1 cellular context compared by ENCODE assay signal in genomic region chr19:18020212-18021067, GRCh38.
TF ChIP-seq lines count a peak whose summit lies in the region.

No MANE protein-coding gene starts in this region.

TF ChIP-seq in HepG2, 621 proteins besides CTCF, POLR2A, EP300 and RAD21 (continued from another document):
- TF ChIP-seq RBM22 (optimal IDR thresholded peaks at IDR 0.05; ENCODE audit: low read length) (no peak), ZNF839 (CRISPR knock-in tag; IDR thresholded peaks at IDR 0.05; ENCODE audit: borderline replicate concordance) (no peak), JUNB (CRISPR knock-in tag; IDR thresholded peaks at IDR 0.05; ENCODE audit: borderline replicate concordance) (no peak), HNRNPL (IDR thresholded peaks at IDR 0.05; ENCODE audit: low read depth, low read length) (peak; percentile 69; the same call in 1 of the 2 replicates), HDAC1 (CRISPR knock-in tag; IDR thresholded peaks at IDR 0.05) (no peak), ZBTB10 (CRISPR knock-in tag; IDR thresholded peaks at IDR 0.05; ENCODE audit: borderline replicate concordance) (no peak; the same call in 1 of the 2 replicates), ZNF687 (CRISPR knock-in tag; IDR thresholded peaks at IDR 0.05) (peak; percentile 28), TERF1 (CRISPR knock-in tag; IDR thresholded peaks at IDR 0.05) (no peak), NFE2L2 (IDR thresholded peaks at IDR 0.05; ENCODE audit: low read length) (no peak), RBM39 (IDR thresholded peaks at IDR 0.05; ENCODE audit: low read depth, low read length, poor library complexity, severe bottlenecking) (no peak), TOE1 (CRISPR knock-in tag; IDR thresholded peaks at IDR 0.05) (no peak), TFAP4 (IDR thresholded peaks at IDR 0.05; ENCODE audit: borderline replicate concordance, low read depth) (peak; percentile 60; the same call in 1 of the 2 replicates), HMGA1 (CRISPR knock-in tag; conservative IDR thresholded peaks at IDR 0.05) (no peak), ZSCAN25 (CRISPR knock-in tag; IDR thresholded peaks at IDR 0.05) (peak; percentile 48; the same call in 1 of the 2 replicates)
